26 cellular contexts compared by ENCODE assay signal in the genomic region with DNA sequence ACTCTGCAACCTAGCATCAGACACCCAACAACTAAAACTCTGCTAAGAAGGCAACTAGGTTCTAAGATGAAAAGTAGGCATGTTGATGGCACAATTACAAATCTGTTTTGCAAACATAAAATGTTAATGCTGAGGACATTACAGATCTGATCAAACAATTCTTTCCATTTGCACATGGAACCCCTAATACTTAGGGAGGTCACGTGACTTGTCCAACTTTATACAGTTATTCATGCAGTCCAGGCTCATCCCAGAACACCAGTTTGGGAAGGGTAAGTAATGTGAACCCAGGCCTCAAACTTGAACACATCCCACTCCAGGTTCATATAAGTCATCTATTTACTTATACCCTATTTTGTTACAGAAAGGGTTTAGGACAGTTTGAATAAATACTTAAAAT.
"Had no signal": no experiment of that assay in that cellular context is flagged by ENCODE, and none has a peak within 500 bp of the region (broad histone marks: within the 10 kb centered on the region; RNA-seq: fewer than 3 reads in every experiment).

No MANE protein-coding gene starts in this region.

- H3K27ac ChIP-seq: PC-9 had no signal

- H3K4me2 ChIP-seq: PC-9 had no signal

- H3K36me3 Mint-ChIP-seq: activated naive CD4-positive, alpha-beta T cell treated with anti-CD3 and anti-CD28 coated beads, Interleukin-2, amount 10 ng/mL, durations not matched to agents 7 days and 5 days; activated naive CD8-positive, alpha-beta T cell; brain; WTC11 had no signal

- DNase-seq: activated CD4-positive, alpha-beta T cell treated with anti-CD3 and anti-CD28 coated beads for 36 hours; activated CD4-positive, alpha-beta T cell treated with anti-CD3 and anti-CD28 coated beads, Interleukin-2, amount 10 ng/mL, durations not matched to agents 7 days and 5 days; activated CD4-positive, alpha-beta T cell treated with anti-CD3 and anti-CD28 coated beads, Interleukin-2, amount 50 U/mL, for 48 hours; activated CD8-positive, alpha-beta T cell treated with anti-CD3 and anti-CD28 coated beads, Interleukin-2, amount 10 ng/mL, durations not matched to agents 7 days and 5 days; activated naive CD4-positive, alpha-beta T cell treated with anti-CD3 and anti-CD28 coated beads, Interleukin-2, amount 10 ng/mL, durations not matched to agents 7 days and 5 days; activated naive CD8-positive, alpha-beta T cell treated with anti-CD3 and anti-CD28 coated beads, Interleukin-2, amount 50 U/mL, for 24 hours; activated T-cell treated with anti-CD3 and anti-CD28 coated beads for 4 hours; activated T-cell treated with anti-CD3 and anti-CD28 coated beads, Interleukin-2, amount 50 U/mL, for 4 hours; anterior cingulate cortex; central memory CD4-positive, alpha-beta T cell; NCI-H1048; NCI-H1436 treated with DMSO at 0.1 percent for 48 hours; NCI-H1694 treated with DMSO at 0.1 percent for 48 hours; NCI-H2029; NCI-H345; NCI-H524 treated with DMSO at 0.1 percent for 48 hours; NK-92 treated with Interleukin-12 subunit alpha and Interleukin-12 subunit beta, amount 100 ng/mL, for 24 hours; PC-9; Right ventricle myocardium superior had no signal

- H3K4me3 ChIP-seq: PC-9 had no signal

- H2AFZ ChIP-seq: PC-9 had no signal

- H3K9me3 Mint-ChIP-seq: activated CD4-positive, alpha-beta T cell treated with anti-CD3 and anti-CD28 coated beads, Interleukin-2, amount 10 ng/mL, durations not matched to agents 7 days and 5 days; activated naive CD4-positive, alpha-beta T cell treated with anti-CD3 and anti-CD28 coated beads, Interleukin-2, amount 10 ng/mL, durations not matched to agents 7 days and 5 days; activated naive CD8-positive, alpha-beta T cell treated with anti-CD3 and anti-CD28 coated beads, Interleukin-2, amount 50 U/mL, for 24 hours; activated T-cell treated with anti-CD3 and anti-CD28 coated beads, Interleukin-2, amount 50 U/mL, for 4 hours; activated T-helper 1 cell treated with anti-CD3 and anti-CD28 coated beads, Interleukin-12 subunit alpha, Interleukin-12 subunit beta, Interleukin-2, Interleukin-4 antibody, amounts not matched to agents 30 ng/mL and 10 ng/mL and 1 ng/mL, durations not matched to agents 14 hours and 24 hours and 36 hours; T-helper 1 cell treated with Interleukin-12 subunit alpha and Interleukin-12 subunit beta and Interleukin-4 antibody, amounts not matched to agents 30 μg/mL and 1 μg/mL, for 36 hours; T-helper 2 cell treated with Interferon-gamma antibody and Interleukin-4, amounts not matched to agents 5 μg/mL and 100 μg/mL, for 36 hours; WTC11 had no signal

- H3K4me3 Mint-ChIP-seq: activated CD4-positive, alpha-beta T cell treated with anti-CD3 and anti-CD28 coated beads for 36 hours; activated CD4-positive, alpha-beta T cell treated with anti-CD3 and anti-CD28 coated beads, Interleukin-2, amount 10 ng/mL, durations not matched to agents 7 days and 5 days; activated CD8-positive, alpha-beta T cell treated with anti-CD3 and anti-CD28 coated beads, Interleukin-2, amount 10 ng/mL, durations not matched to agents 7 days and 5 days; activated naive CD4-positive, alpha-beta T cell treated with anti-CD3 and anti-CD28 coated beads, Interleukin-2, amount 10 ng/mL, durations not matched to agents 7 days and 5 days; activated naive CD8-positive, alpha-beta T cell; activated naive CD8-positive, alpha-beta T cell treated with anti-CD3 and anti-CD28 coated beads, Interleukin-2, amount 50 U/mL, for 24 hours; activated T-cell treated with anti-CD3 and anti-CD28 coated beads, Interleukin-2, amount 50 U/mL, for 4 hours; activated T-helper 1 cell treated with anti-CD3 and anti-CD28 coated beads, Interleukin-12 subunit alpha, Interleukin-12 subunit beta, Interleukin-2, Interleukin-4 antibody, amounts not matched to agents 30 ng/mL and 10 ng/mL and 1 ng/mL, durations not matched to agents 14 hours and 24 hours and 36 hours; brain; T-helper 1 cell treated with Interleukin-12 subunit alpha and Interleukin-12 subunit beta and Interleukin-4 antibody, amounts not matched to agents 30 μg/mL and 1 μg/mL, for 36 hours; T-helper 2 cell treated with Interferon-gamma antibody and Interleukin-4, amounts not matched to agents 5 μg/mL and 100 μg/mL, for 36 hours; WTC11 had no signal

- H3K27me3 Mint-ChIP-seq: activated CD4-positive, alpha-beta T cell treated with anti-CD3 and anti-CD28 coated beads, Interleukin-2, amount 10 ng/mL, durations not matched to agents 7 days and 5 days; activated naive CD4-positive, alpha-beta T cell treated with anti-CD3 and anti-CD28 coated beads, Interleukin-2, amount 10 ng/mL, durations not matched to agents 7 days and 5 days had no signal

- ATAC-seq: activated CD4-positive, alpha-beta T cell treated with anti-CD3 and anti-CD28 coated beads for 36 hours; activated CD4-positive, CD25-positive, alpha-beta regulatory T cell treated with anti-CD3 and anti-CD28 coated beads, Interleukin-2, amount 50 U/mL, for 24 hours; activated CD8-positive, alpha-beta T cell treated with anti-CD3 and anti-CD28 coated beads, Interleukin-2, amount 10 ng/mL, durations not matched to agents 7 days and 5 days; activated naive CD8-positive, alpha-beta T cell treated with anti-CD3 and anti-CD28 coated beads, Interleukin-2, amount 50 U/mL, for 24 hours; activated T-cell treated with anti-CD3 and anti-CD28 coated beads, Interleukin-2, amount 50 U/mL, for 4 hours had no signal

- H3K4me1 Mint-ChIP-seq: activated CD4-positive, alpha-beta T cell treated with anti-CD3 and anti-CD28 coated beads, Interleukin-2, amount 10 ng/mL, durations not matched to agents 7 days and 5 days; activated naive CD4-positive, alpha-beta T cell treated with anti-CD3 and anti-CD28 coated beads, Interleukin-2, amount 10 ng/mL, durations not matched to agents 7 days and 5 days; activated naive CD8-positive, alpha-beta T cell treated with anti-CD3 and anti-CD28 coated beads, Interleukin-2, amount 50 U/mL, for 24 hours had no signal

- H3K27ac Mint-ChIP-seq: activated CD4-positive, alpha-beta T cell treated with anti-CD3 and anti-CD28 coated beads for 36 hours; activated CD4-positive, alpha-beta T cell treated with anti-CD3 and anti-CD28 coated beads, Interleukin-2, amount 10 ng/mL, durations not matched to agents 7 days and 5 days; activated CD8-positive, alpha-beta T cell treated with anti-CD3 and anti-CD28 coated beads, Interleukin-2, amount 10 ng/mL, durations not matched to agents 7 days and 5 days; activated naive CD4-positive, alpha-beta T cell treated with anti-CD3 and anti-CD28 coated beads, Interleukin-2, amount 10 ng/mL, durations not matched to agents 7 days and 5 days; activated naive CD8-positive, alpha-beta T cell; activated naive CD8-positive, alpha-beta T cell treated with anti-CD3 and anti-CD28 coated beads, Interleukin-2, amount 50 U/mL, for 24 hours; activated T-helper 1 cell treated with anti-CD3 and anti-CD28 coated beads, Interleukin-12 subunit alpha, Interleukin-12 subunit beta, Interleukin-2, Interleukin-4 antibody, amounts not matched to agents 30 ng/mL and 10 ng/mL and 1 ng/mL, durations not matched to agents 14 hours and 24 hours and 36 hours; T-helper 1 cell treated with Interleukin-12 subunit alpha and Interleukin-12 subunit beta and Interleukin-4 antibody, amounts not matched to agents 30 μg/mL and 1 μg/mL, for 36 hours; T-helper 2 cell treated with Interferon-gamma antibody and Interleukin-4, amounts not matched to agents 5 μg/mL and 100 μg/mL, for 36 hours; WTC11 had no signal
